Comparison of ENCODE assay signal across 7 cellular contexts in the genomic region with DNA sequence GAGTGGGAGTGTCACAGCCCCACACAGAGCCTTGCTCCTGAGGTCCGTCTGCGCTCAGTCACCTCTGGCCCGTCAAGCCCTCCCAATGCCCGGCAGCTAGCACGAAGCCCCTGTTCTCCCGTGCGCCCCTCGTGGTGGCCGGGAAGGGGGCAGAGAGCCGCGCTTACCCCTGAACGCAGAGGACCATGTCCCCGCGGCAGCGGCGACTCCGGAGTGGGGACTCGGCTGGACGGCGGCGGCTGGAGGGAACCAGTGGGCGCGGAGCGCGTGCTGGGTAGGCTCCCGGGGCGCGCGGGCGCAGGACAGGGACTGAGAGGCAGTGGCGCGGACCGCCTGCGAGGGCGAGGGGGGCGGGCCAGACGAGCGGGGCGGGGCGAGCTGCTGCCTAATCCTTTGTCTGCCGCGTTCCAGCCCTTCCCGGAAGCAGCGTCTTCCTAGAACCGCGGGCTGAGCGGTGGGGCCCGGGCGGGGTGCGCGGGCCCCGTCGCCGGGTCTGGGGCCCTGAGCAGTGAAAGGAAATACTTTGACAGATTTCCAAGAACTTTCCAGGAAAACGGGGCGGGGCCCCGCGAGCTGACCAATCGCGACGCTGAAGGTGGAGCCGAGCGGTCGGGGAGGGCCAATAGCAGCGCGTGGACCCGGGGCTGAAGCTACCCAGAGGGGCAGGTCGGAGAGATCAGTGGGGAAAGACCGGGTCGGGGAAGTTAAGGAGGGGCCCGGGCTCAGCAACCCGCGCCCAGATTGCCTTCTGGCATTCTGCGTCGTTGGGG. TPM values are rescaled to one million over a fixed set of nuclear protein-coding genes. Genes with fewer than 3 reads are reported as not detected.
DNase-seq lines count a peak whose midpoint lies in the region; ATAC-seq and TF ChIP-seq lines count a peak whose summit lies in the region.

A gene with protein sequence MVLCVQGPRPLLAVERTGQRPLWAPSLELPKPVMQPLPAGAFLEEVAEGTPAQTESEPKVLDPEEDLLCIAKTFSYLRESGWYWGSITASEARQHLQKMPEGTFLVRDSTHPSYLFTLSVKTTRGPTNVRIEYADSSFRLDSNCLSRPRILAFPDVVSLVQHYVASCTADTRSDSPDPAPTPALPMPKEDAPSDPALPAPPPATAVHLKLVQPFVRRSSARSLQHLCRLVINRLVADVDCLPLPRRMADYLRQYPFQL (minus strand): TSS at position 311 of the 770 bp plus-strand sequence. CDS start 124 bp downstream, at position 187.

- DNase-seq in NCI-H146 (lab: John Stamatoyannopoulos, UW), result peak; percentile 78
- DNase-seq in T-helper 2 cell treated with Interferon-gamma antibody and Interleukin-4, amounts not matched to agents 5 μg/mL and 100 μg/mL, for 36 hours (ENCODE audit: low spot score), result peak; percentile 100
- DNase-seq in ascending aorta (ENCODE audit: low spot score in 2 of 2), result peak; percentile 80 to 97
- peak; percentile 97 for DNase-seq in hepatic stellate cell (ENCODE audit: low spot score)
- DNase-seq in retina, result peak; percentile 96

- intact Hi-C loops in ascending aorta (cut with DNase I), result loop anchor here (1.0 to 10.0 kb wide), 5 partner anchors 9 to 1353 kb away; partner anchors contain the start of genes MANF, PCBP4 and TMEM115

- peaks cover 2% of the 10 kb centered on the region for H3K27me3 Mint-ChIP-seq in T-helper 2 cell treated with Interferon-gamma antibody and Interleukin-4, amounts not matched to agents 5 μg/mL and 100 μg/mL, for 36 hours (ENCODE audit: low read depth)

- TF ChIP-seq CTCF in ascending aorta (IDR thresholded peaks at IDR 0.05), result peak in 2 of 3 experiments; percentile 35 to 39

- H3K4me3 Mint-ChIP-seq in T-helper 2 cell treated with Interferon-gamma antibody and Interleukin-4, amounts not matched to agents 5 μg/mL and 100 μg/mL, for 36 hours, result peak within 1 kb of the TSS; percentile 99

- no peaks in the 10 kb centered on the region for H3K9me3 ChIP-seq in ascending aorta

- peak; percentile 78 for ATAC-seq in GM18498 (IDR thresholded peaks at IDR 0.05; ENCODE audit: unreplicated experiment)
- peak; percentile 78 for ATAC-seq in HG02840 (IDR thresholded peaks at IDR 0.05; ENCODE audit: low FRiP score, unreplicated experiment)

- no peaks in the 10 kb centered on the region for H3K9me3 Mint-ChIP-seq in T-helper 2 cell treated with Interferon-gamma antibody and Interleukin-4, amounts not matched to agents 5 μg/mL and 100 μg/mL, for 36 hours

- H3K27ac ChIP-seq in ascending aorta, result peak within 1 kb of the TSS; percentile 70 to 79

- H3K4me3 ChIP-seq in ascending aorta, result peak within 1 kb of the TSS; percentile 74 to 76

- peaks cover 10 to 16% of the 10 kb centered on the region in 2 donors for H3K36me3 ChIP-seq in ascending aorta

- peak within 1 kb of the TSS; percentile 97 for H3K27ac Mint-ChIP-seq in T-helper 2 cell treated with Interferon-gamma antibody and Interleukin-4, amounts not matched to agents 5 μg/mL and 100 μg/mL, for 36 hours

- no peaks in the 10 kb centered on the region for H3K27me3 ChIP-seq in ascending aorta

- H3K4me1 ChIP-seq in ascending aorta, result peaks cover 3 to 18% of the 10 kb centered on the region in 2 donors

- H3K36me3 Mint-ChIP-seq in T-helper 2 cell treated with Interferon-gamma antibody and Interleukin-4, amounts not matched to agents 5 μg/mL and 100 μg/mL, for 36 hours (ENCODE audit: low read depth), result peaks cover 71% of the 10 kb centered on the region

- H3K4me1 Mint-ChIP-seq in T-helper 2 cell treated with Interferon-gamma antibody and Interleukin-4, amounts not matched to agents 5 μg/mL and 100 μg/mL, for 36 hours (ENCODE audit: low read depth), result peaks cover 42% of the 10 kb centered on the region

RNA-seq across cellular contexts. Expression of the gene that starts here (rescaled TPM):
- 6.1 TPM for total RNA-seq in ascending aorta

Comparison
In these comparisons a context has a peak if more than half of its experiments do, and no peak if none do; other contexts are left out.
1. Peak in every context shown above with its lines: DNase-seq, ATAC-seq, H3K4me3 ChIP-seq and H3K27ac ChIP-seq.